In genomic region chr11:89555781-89556180, GRCh38 we compare ENCODE assay signal across 6 cellular contexts.
A peak's percentile ranks its signal among the peaks of the same experiment; 100 is the strongest.
DNase-seq lines count a peak whose midpoint lies in the region; ATAC-seq, FAIRE-seq and TF ChIP-seq lines count a peak whose summit lies in the region.
"Not testable (repeated sequence)": the region's sequence is repeated elsewhere in the genome, so short reads cannot be mapped to it uniquely, and the experiment has no call there.

No MANE protein-coding gene starts in this region.

- H3K27ac ChIP-seq in C4-2B, result peak overlapping the region; percentile 60; the same call in 1 of the 2 replicates

- not testable (repeated sequence) for H3K4me3 ChIP-seq in LNCaP clone FGC (ENCODE audit: low read depth, low read length); mucosa of descending colon

- H3K9me3 ChIP-seq in mucosa of descending colon, result not testable (repeated sequence)

- FAIRE-seq in colon (lab: Jason Lieb, UNC), result peak; percentile 45
- peak; percentile 12 for FAIRE-seq in endometrium (lab: Jason Lieb, UNC)

- peaks cover 12% of the 10 kb centered on the region for H3K4me1 ChIP-seq in mucosa of descending colon (ENCODE audit: low read depth)

- TF ChIP-seq CTCF in C4-2B (conservative IDR thresholded peaks at IDR 0.05); LNCaP clone FGC (IDR thresholded peaks at IDR 0.05; ENCODE audit: control insufficient read depth, extremely low read depth, insufficient read depth); mucosa of descending colon (IDR thresholded peaks at IDR 0.05): not testable (repeated sequence)

- peak; percentile 74 for DNase-seq in LNCaP clone FGC (ENCODE audit: low read depth)
- DNase-seq in left colon, mucosa of descending colon: not testable (repeated sequence)

- intact Hi-C loops in left colon (cut with DNase I, micrococcal nuclease); mucosa of descending colon (cut with DNase I, micrococcal nuclease): not testable (repeated sequence)

- H3K36me3 ChIP-seq in mucosa of descending colon (ENCODE audit: low read depth), result not testable (repeated sequence)

- ATAC-seq in left colon (peak; percentile 29), mucosa of descending colon (peak; percentile 18)
